22 cellular contexts compared by ENCODE assay signal in genomic region chr3:134850761-134851160, GRCh38.
"Had no signal": no experiment of that assay in that cellular context is flagged by ENCODE, and none has a peak within 500 bp of the region (broad histone marks: within the 10 kb centered on the region; RNA-seq: fewer than 3 reads in every experiment).

No MANE protein-coding gene starts in this region.

- H3K4me3 Mint-ChIP-seq: activated naive CD8-positive, alpha-beta T cell; nephron; stimulated activated naive CD8-positive, alpha-beta T cell treated with anti-CD3 and anti-CD28 coated beads, Interleukin-15, Interleukin-2, amounts not matched to agents 100 ng/mL and 50 ng/mL, for 24 hours; T-helper 2 cell treated with Interferon-gamma antibody and Interleukin-4, amounts not matched to agents 5 μg/mL and 100 μg/mL, for 36 hours; type B pancreatic cell had no signal

- H3K9me3 Mint-ChIP-seq: nephron; stimulated activated naive CD8-positive, alpha-beta T cell treated with anti-CD3 and anti-CD28 coated beads, Interleukin-15, Interleukin-2, amounts not matched to agents 100 ng/mL and 50 ng/mL, for 24 hours; T-helper 2 cell treated with Interferon-gamma antibody and Interleukin-4, amounts not matched to agents 5 μg/mL and 100 μg/mL, for 36 hours; type B pancreatic cell had no signal

- H3K27me3 Mint-ChIP-seq: activated naive CD8-positive, alpha-beta T cell; stimulated activated naive CD8-positive, alpha-beta T cell treated with anti-CD3 and anti-CD28 coated beads, Interleukin-15, Interleukin-2, amounts not matched to agents 100 ng/mL and 50 ng/mL, for 24 hours had no signal

- H3K27me3 ChIP-seq: neutrophil, uterus had no signal

- ATAC-seq: mucosa of descending colon, sciatic nerve had no signal

- DNase-seq: activated CD4-positive, alpha-beta T cell treated with anti-CD3 and anti-CD28 coated beads for 4 hours; activated CD4-positive, alpha-beta T cell treated with anti-CD3 and anti-CD28 coated beads, Interleukin-2, amount 50 U/mL, for 4 hours; activated CD4-positive, CD25-positive, alpha-beta regulatory T cell; activated effector memory CD4-positive, alpha-beta T cell treated with Interleukin-2 at 50 U/mL for 16 hours; activated naive CD4-positive, alpha-beta T cell treated with Interleukin-2 at 50 U/mL for 16 hours; anterior cingulate cortex; islet precursor cell; left ventricle myocardium inferior; mucosa of descending colon; stimulated activated CD4-positive, alpha-beta T cell treated with anti-CD3 and anti-CD28 coated beads, Interleukin-12 subunit alpha, Interleukin-12 subunit beta, amount 100 ng/mL, for 4 hours; stimulated activated CD4-positive, alpha-beta T cell treated with anti-CD3 and anti-CD28 coated beads, Interleukin-4, amount 100 ng/mL, for 1 hour; T-helper 1 cell had no signal

- H3K4me3 ChIP-seq: left ventricle myocardium inferior, mucosa of descending colon, skin epidermis, uterus had no signal

- H3K36me3 ChIP-seq: left ventricle myocardium inferior, neutrophil, uterus had no signal

- H3K27ac ChIP-seq: epithelial cell of prostate, left ventricle myocardium inferior, skin epidermis, uterus had no signal

- H3K36me3 Mint-ChIP-seq: activated naive CD8-positive, alpha-beta T cell; type B pancreatic cell had no signal

- H3K9me3 ChIP-seq: left ventricle myocardium inferior, mucosa of descending colon, neutrophil, uterus had no signal

- H3K27ac Mint-ChIP-seq: activated naive CD8-positive, alpha-beta T cell; nephron; stimulated activated naive CD8-positive, alpha-beta T cell treated with anti-CD3 and anti-CD28 coated beads, Interleukin-15, Interleukin-2, amounts not matched to agents 100 ng/mL and 50 ng/mL, for 24 hours; T-helper 2 cell treated with Interferon-gamma antibody and Interleukin-4, amounts not matched to agents 5 μg/mL and 100 μg/mL, for 36 hours; type B pancreatic cell had no signal

- H3K4me1 ChIP-seq: uterus had no signal
